Comparison of ENCODE assay signal across 1 cellular context in the genomic region with DNA sequence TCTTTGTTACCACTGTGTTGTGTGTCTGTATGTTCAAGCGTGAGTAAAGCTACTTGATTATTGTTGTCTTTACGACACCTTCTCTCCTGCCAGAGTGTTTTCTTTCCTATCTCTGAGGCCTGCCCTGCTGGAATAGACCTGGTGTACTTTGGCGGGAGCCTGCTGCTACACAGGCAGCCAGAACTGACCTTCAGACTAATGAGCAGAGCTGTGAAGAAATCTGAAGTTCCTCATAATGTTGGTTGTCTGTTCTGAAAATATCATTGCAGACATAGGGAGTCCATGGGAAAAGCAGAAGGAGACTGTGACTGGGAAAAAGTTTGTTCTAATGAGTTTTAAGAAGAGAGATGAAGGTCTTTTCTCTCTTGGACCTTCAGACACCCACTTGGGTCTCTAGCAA.
TF ChIP-seq lines count a peak whose summit lies in the region.

No MANE protein-coding gene starts in this region.

TF ChIP-seq in GM23338, 12 proteins besides CTCF, POLR2A, EP300 and RAD21 (continued from another document):
- no peak for TF ChIP-seq ZNF462 (CRISPR knock-in tag; IDR thresholded peaks at IDR 0.05)
